In the genomic region with DNA sequence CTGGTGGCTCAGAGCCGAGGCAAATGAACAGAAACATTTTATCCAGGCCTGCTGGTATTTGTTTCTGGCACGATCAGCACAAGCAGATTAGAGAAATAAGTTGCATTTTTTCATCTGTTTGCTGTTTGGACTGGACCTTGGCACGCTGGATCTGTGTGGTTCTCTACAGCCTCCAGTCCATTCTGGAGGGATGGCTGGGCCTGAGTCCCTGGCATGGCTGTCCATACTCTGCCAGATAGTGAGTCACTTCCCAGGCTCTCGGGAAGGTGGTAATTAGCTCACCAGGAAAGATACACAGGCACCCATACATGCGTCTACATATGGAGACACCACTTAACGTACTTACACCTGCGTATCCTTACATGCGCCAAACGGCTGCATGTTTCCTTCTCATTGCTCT, we compare ENCODE assay signal across 12 cellular contexts.
DNase-seq lines count a peak whose midpoint lies in the region; ATAC-seq, FAIRE-seq and TF ChIP-seq lines count a peak whose summit lies in the region.
"Had no signal": no experiment of that assay in that cellular context is flagged by ENCODE, and none has a peak within 500 bp of the region (broad histone marks: within the 10 kb centered on the region; RNA-seq: fewer than 3 reads in every experiment).

No MANE protein-coding gene starts in this region.

- H3K27me3 ChIP-seq in ascending aorta (no peaks in the 10 kb centered on the region), heart right ventricle (no peaks in the 10 kb centered on the region), skeletal muscle satellite cell (ENCODE audit: control insufficient read depth, insufficient read depth, low read length) (no peaks in the 10 kb centered on the region)
- H3K27me3 ChIP-seq: transverse colon had no signal

- peak; percentile 75 for DNase-seq in H54 (ENCODE audit: insufficient read length, low spot score)
- peak; percentile 20 to 90 for DNase-seq in ascending aorta (ENCODE audit: low spot score in 2 of 2)
- DNase-seq in heart right ventricle = no peak
- DNase-seq in posterior vena cava (ENCODE audit: low spot score) = no peak
- DNase-seq in NOMO-1 treated with DMSO at 0.1 percent for 48 hours (lab: John Stamatoyannopoulos, UW; ENCODE audit: unreplicated experiment) = no peak
- no peak for DNase-seq in activated CD4-positive, alpha-beta T cell treated with anti-CD3 and anti-CD28 coated beads for 4 hours
- DNase-seq: MM.1S, T-helper 2 cell, transverse colon had no signal

- FAIRE-seq in H54 (lab: Jason Lieb, UNC) = peak; percentile 69

- ATAC-seq in heart right ventricle = peak in 6 of 8 donors; percentile 24 to 72 (median 44)
- no peak for ATAC-seq in GM21619 (IDR thresholded peaks at IDR 0.05; ENCODE audit: unreplicated experiment)

- peak overlapping the region; percentile 1 for H3K4me2 ChIP-seq in skeletal muscle satellite cell (ENCODE audit: low read length)
- H3K4me2 ChIP-seq: smooth muscle cell had no signal

- H3K9me3 ChIP-seq in ascending aorta = no peaks in the 10 kb centered on the region
- peaks cover 0 to 7% (median 0%) of the 10 kb centered on the region in 11 donors for H3K9me3 ChIP-seq in heart right ventricle
- no peaks in the 10 kb centered on the region for H3K9me3 ChIP-seq in skeletal muscle satellite cell (replicated peaks; ENCODE audit: low read length)
- H3K9me3 ChIP-seq: transverse colon had no signal

- H3K4me1 ChIP-seq in ascending aorta (peaks cover 3 to 42% of the 10 kb centered on the region in 2 donors), heart right ventricle (peaks cover 0 to 16% (median 5%) of the 10 kb centered on the region in 9 donors), skeletal muscle satellite cell (ENCODE audit: control insufficient read depth, insufficient read depth, low read length) (peaks cover 18% of the 10 kb centered on the region)

- intact Hi-C loops in ascending aorta (cut with DNase I) (loop anchor here (1.0 to 5.0 kb wide), 4 partner anchors 30 to 111 kb away; a partner anchor contains a TSS), heart right ventricle (cut with DNase I) (no loop called here), posterior vena cava (cut with DNase I) (no loop called here)

- 67 to 75% methylated on average over 9 of the region's 9 CpGs for WGBS in heart right ventricle, 2 donors

- TF ChIP-seq POLR2A in H54 (IDR thresholded peaks at IDR 0.05; ENCODE audit: low read depth, low read length) = no peak

- H3K27ac ChIP-seq in ascending aorta = peak overlapping the region; percentile 81 to 88
- H3K27ac ChIP-seq in heart right ventricle = peak overlapping the region in 4 of 10 donors; percentile 19 to 68 (median 34)

- TF ChIP-seq CTCF in ascending aorta (IDR thresholded peaks at IDR 0.05) (no peak), heart right ventricle (IDR thresholded peaks at IDR 0.05) (no peak)

- H3K4me3 ChIP-seq in ascending aorta = no peak overlapping the region
- H3K4me3 ChIP-seq in heart right ventricle = no peak overlapping the region
- H3K4me3 ChIP-seq in skeletal muscle satellite cell (ENCODE audit: low read length) = no peak overlapping the region
- H3K4me3 ChIP-seq: smooth muscle cell, transverse colon had no signal

- H3K9ac ChIP-seq in skeletal muscle satellite cell (ENCODE audit: low read depth, low read length) = no peak overlapping the region

- H3K36me3 ChIP-seq in ascending aorta (no peaks in the 10 kb centered on the region), heart right ventricle (no peaks in the 10 kb centered on the region), skeletal muscle satellite cell (ENCODE audit: insufficient read depth, low read length) (no peaks in the 10 kb centered on the region)
- H3K36me3 ChIP-seq: transverse colon had no signal

Comparison
In these comparisons a context has a peak if more than half of its experiments do, and no peak if none do; other contexts are left out.
1. DNase-seq: peak in H54 (single experiment) and ascending aorta (2 of 2); none in heart right ventricle (0 of 2), posterior vena cava (single experiment), NOMO-1 treated with DMSO at 0.1 percent for 48 hours (single experiment) and activated CD4-positive, alpha-beta T cell treated with anti-CD3 and anti-CD28 coated beads for 4 hours (0 of 2).